Comparison of ENCODE assay signal across 2 cellular contexts in the genomic region with DNA sequence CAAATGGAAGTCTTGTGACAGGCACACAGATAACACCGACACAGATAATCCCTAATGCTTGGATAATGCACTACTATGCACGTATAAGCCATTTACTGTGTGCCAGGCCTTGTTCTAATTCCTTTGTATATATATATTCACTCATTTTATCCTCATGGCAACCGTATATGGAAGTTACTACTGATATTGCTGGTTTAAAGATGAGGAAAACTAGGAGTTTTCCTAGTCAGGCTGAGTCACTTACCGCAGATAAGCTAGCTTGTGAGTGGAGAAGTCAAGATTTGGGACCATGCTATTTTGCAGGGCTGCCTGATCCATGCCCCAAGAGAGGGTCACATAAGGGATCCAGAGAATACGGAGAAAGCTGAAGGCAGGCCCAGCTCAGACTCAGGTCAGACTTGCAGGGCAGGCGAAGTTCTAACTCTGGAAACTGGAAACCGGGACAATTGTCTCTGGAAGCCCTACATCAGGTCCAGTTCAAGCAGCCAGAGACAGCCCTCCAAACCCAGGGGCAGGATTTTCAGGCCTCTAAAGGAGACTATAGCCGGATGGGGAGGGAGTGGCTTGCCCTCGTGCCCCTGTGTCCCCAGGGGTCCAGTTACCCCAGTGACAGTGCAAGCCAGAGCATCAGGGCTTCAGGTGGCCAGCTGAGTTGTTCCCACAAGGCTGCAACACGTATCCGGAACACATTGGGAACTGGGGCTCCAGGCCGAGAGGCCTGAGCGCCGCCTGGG.
TF ChIP-seq lines count a peak whose summit lies in the region.

No MANE protein-coding gene starts in this region.

TF ChIP-seq in GM23338, 12 proteins besides CTCF, POLR2A, EP300 and RAD21 (continued from another document):
- TF ChIP-seq, protein P1, sequence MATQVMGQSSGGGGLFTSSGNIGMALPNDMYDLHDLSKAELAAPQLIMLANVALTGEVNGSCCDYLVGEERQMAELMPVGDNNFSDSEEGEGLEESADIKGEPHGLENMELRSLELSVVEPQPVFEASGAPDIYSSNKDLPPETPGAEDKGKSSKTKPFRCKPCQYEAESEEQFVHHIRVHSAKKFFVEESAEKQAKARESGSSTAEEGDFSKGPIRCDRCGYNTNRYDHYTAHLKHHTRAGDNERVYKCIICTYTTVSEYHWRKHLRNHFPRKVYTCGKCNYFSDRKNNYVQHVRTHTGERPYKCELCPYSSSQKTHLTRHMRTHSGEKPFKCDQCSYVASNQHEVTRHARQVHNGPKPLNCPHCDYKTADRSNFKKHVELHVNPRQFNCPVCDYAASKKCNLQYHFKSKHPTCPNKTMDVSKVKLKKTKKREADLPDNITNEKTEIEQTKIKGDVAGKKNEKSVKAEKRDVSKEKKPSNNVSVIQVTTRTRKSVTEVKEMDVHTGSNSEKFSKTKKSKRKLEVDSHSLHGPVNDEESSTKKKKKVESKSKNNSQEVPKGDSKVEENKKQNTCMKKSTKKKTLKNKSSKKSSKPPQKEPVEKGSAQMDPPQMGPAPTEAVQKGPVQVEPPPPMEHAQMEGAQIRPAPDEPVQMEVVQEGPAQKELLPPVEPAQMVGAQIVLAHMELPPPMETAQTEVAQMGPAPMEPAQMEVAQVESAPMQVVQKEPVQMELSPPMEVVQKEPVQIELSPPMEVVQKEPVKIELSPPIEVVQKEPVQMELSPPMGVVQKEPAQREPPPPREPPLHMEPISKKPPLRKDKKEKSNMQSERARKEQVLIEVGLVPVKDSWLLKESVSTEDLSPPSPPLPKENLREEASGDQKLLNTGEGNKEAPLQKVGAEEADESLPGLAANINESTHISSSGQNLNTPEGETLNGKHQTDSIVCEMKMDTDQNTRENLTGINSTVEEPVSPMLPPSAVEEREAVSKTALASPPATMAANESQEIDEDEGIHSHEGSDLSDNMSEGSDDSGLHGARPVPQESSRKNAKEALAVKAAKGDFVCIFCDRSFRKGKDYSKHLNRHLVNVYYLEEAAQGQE (IDR thresholded peaks at IDR 0.05; ENCODE audit: unreplicated experiment), result no peak
- TF ChIP-seq ZNF114 (CRISPR knock-in tag; IDR thresholded peaks at IDR 0.05), result no peak
- TF ChIP-seq EZH2 (IDR thresholded peaks at IDR 0.05; ENCODE audit: low read depth, unreplicated experiment), result no peak

TF ChIP-seq in SK-N-SH treated with all-trans-retinoic acid at 6 μM for 48 hours, 23 proteins besides CTCF, POLR2A, EP300 and RAD21 (continued from another document):
- TF ChIP-seq BACH2 (CRISPR knock-in tag; IDR thresholded peaks at IDR 0.05; ENCODE audit: borderline replicate concordance) (no peak), SNAI2 (CRISPR knock-in tag; IDR thresholded peaks at IDR 0.05) (no peak), ZFP30 (CRISPR knock-in tag; IDR thresholded peaks at IDR 0.05) (no peak)
